In genomic region chr19:28685802-28686201, GRCh38 we compare ENCODE assay signal across 1 cellular context.
TF ChIP-seq lines count a peak whose summit lies in the region.

No MANE protein-coding gene starts in this region.

TF ChIP-seq in K562, 482 proteins besides CTCF, POLR2A, EP300 and RAD21 (continued from another document):
- TF ChIP-seq HES1 (IDR thresholded peaks at IDR 0.05; ENCODE audit: low read depth) (no peak), PTTG1 (tag; IDR thresholded peaks at IDR 0.05; ENCODE audit: low read depth) (no peak), GATAD2A (IDR thresholded peaks at IDR 0.05) (no peak), ARNT (IDR thresholded peaks at IDR 0.05) (no peak), ZNF217 (CRISPR knock-in tag; IDR thresholded peaks at IDR 0.05) (no peak), TFE3 (CRISPR knock-in tag; IDR thresholded peaks at IDR 0.05) (no peak), HEY1 (CRISPR knock-in tag; IDR thresholded peaks at IDR 0.05; ENCODE audit: borderline replicate concordance) (no peak), ZNF695 (CRISPR knock-in tag; IDR thresholded peaks at IDR 0.05) (no peak), E2F1 (CRISPR knock-in tag; IDR thresholded peaks at IDR 0.05) (no peak), RFX1 (IDR thresholded peaks at IDR 0.05) (no peak), KAT8 (IDR thresholded peaks at IDR 0.05; ENCODE audit: low read depth) (no peak), NKRF (IDR thresholded peaks at IDR 0.05; ENCODE audit: borderline replicate concordance) (no peak), CBFA2T3 (IDR thresholded peaks at IDR 0.05) (peak; percentile 81), FOXP1 (CRISPR knock-in tag; IDR thresholded peaks at IDR 0.05) (no peak), ZMIZ1 (IDR thresholded peaks at IDR 0.05; ENCODE audit: low read depth in 2 of 2, low read length in 2 of 2) (peak in 1 of 2 experiments; percentile 63; a peak in 1 of 4 replicates), E2F8 (IDR thresholded peaks at IDR 0.05; ENCODE audit: low read depth, partially characterized antibody) (no peak), CREB3 (tag; conservative IDR thresholded peaks at IDR 0.05; ENCODE audit: low read depth) (no peak), YY1 (IDR thresholded peaks at IDR 0.05; ENCODE audit: borderline replicate concordance in 1 of 3, control insufficient read depth in 1 of 3, extremely low read depth in 1 of 3, insufficient read depth in 3 of 3, insufficient read length in 1 of 3, insufficient replicate concordance in 2 of 3, low read depth in 1 of 3, low read length in 2 of 3) (no peak), VEZF1 (CRISPR knock-in tag; IDR thresholded peaks at IDR 0.05) (0 out of 2 replicates have a peak, but pooled peaks have one; percentile 12), ZNF655 (CRISPR knock-in tag; IDR thresholded peaks at IDR 0.05) (no peak), NR2C2 (CRISPR knock-in tag; IDR thresholded peaks at IDR 0.05) (no peak), NR2C2 (tag; IDR thresholded peaks at IDR 0.05) (no peak), PBX2 (CRISPR knock-in tag; IDR thresholded peaks at IDR 0.05; ENCODE audit: low read depth) (no peak), PBX2 (tag; conservative IDR thresholded peaks at IDR 0.05; ENCODE audit: low read depth) (no peak), FOXK1 (CRISPR knock-in tag; IDR thresholded peaks at IDR 0.05; ENCODE audit: borderline replicate concordance) (no peak), NCOA2 (IDR thresholded peaks at IDR 0.05; ENCODE audit: partially characterized antibody in 2 of 2) (no peak), ZEB2 (IDR thresholded peaks at IDR 0.05) (no peak), ZNF398 (CRISPR knock-in tag; IDR thresholded peaks at IDR 0.05) (no peak), FUS (optimal IDR thresholded peaks at IDR 0.05; ENCODE audit: low read depth, low read length) (no peak), ZBTB1 (CRISPR knock-in tag; IDR thresholded peaks at IDR 0.05; ENCODE audit: borderline replicate concordance, low read depth) (no peak), MCM2 (IDR thresholded peaks at IDR 0.05; ENCODE audit: low read depth) (no peak), HDAC3 (IDR thresholded peaks at IDR 0.05; ENCODE audit: borderline replicate concordance, partially characterized antibody) (peak; percentile 22), TGIF2 (CRISPR knock-in tag; IDR thresholded peaks at IDR 0.05) (no peak), SAFB (IDR thresholded peaks at IDR 0.05; ENCODE audit: borderline replicate concordance, low read depth, low read length) (no peak), NR3C1 (CRISPR knock-in tag; IDR thresholded peaks at IDR 0.05) (no peak), CHD1 (IDR thresholded peaks at IDR 0.05; ENCODE audit: low read length) (no peak), SMAD3 (CRISPR knock-in tag; conservative IDR thresholded peaks at IDR 0.05) (no peak), PRMT5 (CRISPR knock-in tag; IDR thresholded peaks at IDR 0.05) (no peak), KDM1A (IDR thresholded peaks at IDR 0.05) (peak; percentile 79 to 80), JUND (IDR thresholded peaks at IDR 0.05; ENCODE audit: borderline replicate concordance, low read depth, low read length) (peak; percentile 21; the same call in 1 of the 2 replicates), JUND (tag; IDR thresholded peaks at IDR 0.05; ENCODE audit: borderline replicate concordance, low read depth, low read length) (no peak; the same call in 2 of the 3 replicates)
